Comparison of ENCODE assay signal across 9 cellular contexts in genomic region chr9:92151691-92152393, GRCh38. TPM values are rescaled to one million over a fixed set of nuclear protein-coding genes. Genes with fewer than 3 reads are reported as not detected.
A peak's percentile ranks its signal among the peaks of the same experiment; 100 is the strongest.
DNase-seq lines count a peak whose midpoint lies in the region; ATAC-seq and TF ChIP-seq lines count a peak whose summit lies in the region.
"Had no signal": no experiment of that assay in that cellular context is flagged by ENCODE, and none has a peak within 500 bp of the region (broad histone marks: within the 10 kb centered on the region; RNA-seq: fewer than 3 reads in every experiment).

No MANE protein-coding gene starts in this region.

- H3K9me3 ChIP-seq in PC-3 (ENCODE audit: low read length) (no peaks in the 10 kb centered on the region), smooth muscle cell (replicated peaks; ENCODE audit: low read depth) (no peaks in the 10 kb centered on the region)
- H3K9me3 ChIP-seq in CD4-positive, alpha-beta T cell (ENCODE audit: control insufficient read depth, low read length): no peaks in the 10 kb centered on the region

- no peak overlapping the region for H3K4me3 Mint-ChIP-seq in CD4-positive, alpha-beta T cell
- H3K4me3 Mint-ChIP-seq: activated naive CD4-positive, alpha-beta T cell treated with anti-CD3 and anti-CD28 coated beads, Interleukin-2, amount 50 U/mL, for 24 hours had no signal

- no peak overlapping the region for H3K27ac Mint-ChIP-seq in CD4-positive, alpha-beta T cell
- H3K27ac Mint-ChIP-seq: activated naive CD4-positive, alpha-beta T cell treated with anti-CD3 and anti-CD28 coated beads, Interleukin-2, amount 50 U/mL, for 24 hours had no signal

- H3K4me1 Mint-ChIP-seq in CD4-positive, alpha-beta T cell (ENCODE audit: low read depth): no peaks in the 10 kb centered on the region
- H3K4me1 Mint-ChIP-seq: activated naive CD4-positive, alpha-beta T cell treated with anti-CD3 and anti-CD28 coated beads, Interleukin-2, amount 50 U/mL, for 24 hours had no signal

- H4K20me1 ChIP-seq in PC-3 (ENCODE audit: low read length): no peaks in the 10 kb centered on the region
- no peaks in the 10 kb centered on the region for H4K20me1 ChIP-seq in smooth muscle cell (ENCODE audit: low read depth)

- no TSS peak for BruUV-seq in PC-3 (replicated peaks; lab: Mats Ljungman, UMichigan)

- TF ChIP-seq CTCF in PC-3 (conservative IDR thresholded peaks at IDR 0.05; ENCODE audit: low read depth, low read length) (no peak), smooth muscle cell (IDR thresholded peaks at IDR 0.05; ENCODE audit: borderline replicate concordance, insufficient read depth, poor library complexity, severe bottlenecking) (no peak)
- no peak for TF ChIP-seq CTCF in CD4-positive, alpha-beta T cell (IDR thresholded peaks at IDR 0.05)

- H3K36me3 ChIP-seq in PC-3 (ENCODE audit: low read depth, low read length): no peaks in the 10 kb centered on the region
- H3K36me3 ChIP-seq in smooth muscle cell (ENCODE audit: low read depth): no peaks in the 10 kb centered on the region

- H3K9ac ChIP-seq in PC-3 (ENCODE audit: low read length) (no peak overlapping the region), smooth muscle cell (ENCODE audit: low read depth) (peak overlapping the region; percentile 59)

- peak overlapping the region; percentile 66 for H3K4me2 ChIP-seq in PC-3 (ENCODE audit: low read length)
- no peak overlapping the region for H3K4me2 ChIP-seq in smooth muscle cell

- H3K4me3 ChIP-seq in PC-3 (ENCODE audit: low read length): no peak overlapping the region
- H3K4me3 ChIP-seq in smooth muscle cell: no peak overlapping the region

- peak; percentile 11 to 49 for DNase-seq in NCI-H2081 (lab: John Stamatoyannopoulos, UW)
- DNase-seq in NCI-H2081 treated with DMSO at 0.1 percent for 48 hours (lab: John Stamatoyannopoulos, UW): no peak
- peak; percentile 83 for DNase-seq in PC-3
- DNase-seq in smooth muscle cell (lab: John Stamatoyannopoulos, UW; ENCODE audit: unreplicated experiment): no peak
- no peak for DNase-seq in OCI-M1 (lab: John Stamatoyannopoulos, UW)
- DNase-seq in COLO829 (ENCODE audit: low spot score): no peak
- DNase-seq in CD4-positive, alpha-beta T cell: no peak

- no peaks in the 10 kb centered on the region for H3K27me3 ChIP-seq in PC-3 (ENCODE audit: low read length)
- H3K27me3 ChIP-seq in smooth muscle cell (ENCODE audit: low read depth): no peaks in the 10 kb centered on the region
- peaks cover 3% of the 10 kb centered on the region for H3K27me3 ChIP-seq in CD4-positive, alpha-beta T cell (ENCODE audit: control insufficient read depth, insufficient read depth, low read length)

- peak overlapping the region; percentile 55; the same call in 1 of the 2 replicates for H2AFZ ChIP-seq in PC-3 (ENCODE audit: low read length)
- no peak overlapping the region for H2AFZ ChIP-seq in smooth muscle cell (ENCODE audit: low read depth)

- intact Hi-C loops in PC-3 (cut with micrococcal nuclease): no loop called here
- intact Hi-C loops in CD4-positive, alpha-beta T cell (cut with DNase I, micrococcal nuclease): no loop called here

- peaks cover 22% of the 10 kb centered on the region for H3K4me1 ChIP-seq in PC-3 (ENCODE audit: insufficient read depth, low read length)
- H3K4me1 ChIP-seq in smooth muscle cell (ENCODE audit: low read depth): peaks cover 11% of the 10 kb centered on the region

- POLR2A ChIA-PET in PC-3 (lab: Charles Lee; ENCODE audit: unreplicated experiment): no interaction called here
- POLR2A ChIA-PET in CD4-positive, alpha-beta T cell (lab: Charles Lee): no interaction called here

- H3K79me2 ChIP-seq in PC-3 (ENCODE audit: low read length) (no peaks in the 10 kb centered on the region), smooth muscle cell (ENCODE audit: low read depth) (no peaks in the 10 kb centered on the region)

- H3K27me3 Mint-ChIP-seq in CD4-positive, alpha-beta T cell: peaks cover 30% of the 10 kb centered on the region

- no peaks in the 10 kb centered on the region for H3K9me2 ChIP-seq in PC-3 (replicated peaks; ENCODE audit: low read length)

- 66% methylated on average over 15 of the region's 15 CpGs for WGBS in smooth muscle cell (ENCODE audit: low lambda C conversion rate)

- CTCF ChIA-PET in PC-3 (lab: Charles Lee): no interaction called here
- CTCF ChIA-PET in CD4-positive, alpha-beta T cell (lab: Charles Lee): interaction anchor here (1.2 kb wide), 1 partner anchor 12 kb away, joined by 4 read pairs; no protein-coding TSS in a partner anchor

- H3F3A ChIP-seq in PC-3 (ENCODE audit: low read length, unreplicated experiment): no peaks in the 10 kb centered on the region
- no peaks in the 10 kb centered on the region for H3F3A ChIP-seq in smooth muscle cell (ENCODE audit: low read depth)

- H3K27ac ChIP-seq in PC-3 (ENCODE audit: low read length) (peak overlapping the region; percentile 73), smooth muscle cell (ENCODE audit: low read depth) (peak overlapping the region; percentile 83)
- H3K27ac ChIP-seq in CD4-positive, alpha-beta T cell (ENCODE audit: low read depth, low read length): no peak overlapping the region

- H3K36me3 Mint-ChIP-seq in CD4-positive, alpha-beta T cell (ENCODE audit: low read depth): no peaks in the 10 kb centered on the region
- H3K36me3 Mint-ChIP-seq: activated naive CD4-positive, alpha-beta T cell treated with anti-CD3 and anti-CD28 coated beads, Interleukin-2, amount 50 U/mL, for 24 hours had no signal

- no peaks in the 10 kb centered on the region for H3K9me3 Mint-ChIP-seq in CD4-positive, alpha-beta T cell
- H3K9me3 Mint-ChIP-seq: activated naive CD4-positive, alpha-beta T cell treated with anti-CD3 and anti-CD28 coated beads, Interleukin-2, amount 50 U/mL, for 24 hours had no signal

- ATAC-seq in PC-3 (peak; percentile 46), esophagus mucosa (peak; percentile 77)
- no peak for ATAC-seq in CD4-positive, alpha-beta T cell (ENCODE audit: poor library complexity)

RNA-seq across cellular contexts. Expression of gene SPTLC1, which starts 36.6 kb away (rescaled TPM):
- total RNA-seq in PC-3 (2014; rRNA removed): 53.3 and 63.3 TPM in 2 replicates
- total RNA-seq in esophagus mucosa: 54.6 TPM
- total RNA-seq in smooth muscle cell: 153 and 168 TPM in 2 replicates
- 71.4 and 75.6 TPM in 2 replicates for polyA plus RNA-seq in smooth muscle cell
- total RNA-seq in CD4-positive, alpha-beta T cell: 10 to 100 TPM; 40.9 to 43.0 TPM

Comparison
In these comparisons a context has a peak if more than half of its experiments do, and no peak if none do; other contexts are left out.
1. DNase-seq: peak in NCI-H2081 (2 of 2) and PC-3 (single experiment); none in NCI-H2081 treated with DMSO at 0.1 percent for 48 hours (single experiment), smooth muscle cell (single experiment), OCI-M1 (single experiment), COLO829 (single experiment) and CD4-positive, alpha-beta T cell (0 of 10).